ENCODE assay signal across 21 cellular contexts in the genomic region with DNA sequence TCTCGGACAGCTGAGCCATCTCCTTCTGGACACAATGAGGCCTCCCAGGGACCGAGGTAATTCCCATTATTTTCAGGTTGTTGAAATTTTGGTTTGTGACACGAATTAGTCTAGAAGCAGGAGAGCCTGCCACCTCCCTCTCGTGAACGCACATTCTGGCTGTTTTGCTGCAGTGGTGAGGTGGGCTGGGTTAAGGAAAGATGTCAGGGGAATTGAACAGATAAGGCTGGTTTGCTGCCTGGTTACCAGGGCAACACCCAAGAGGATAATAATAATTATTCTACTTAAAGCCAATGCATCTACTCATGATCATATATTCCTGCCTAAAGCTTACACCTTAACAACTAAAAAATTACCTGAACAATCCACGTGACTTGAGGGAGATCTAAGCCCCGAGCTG. TPM values are rescaled to one million over a fixed set of nuclear protein-coding genes. Genes with fewer than 3 reads are reported as not detected.
"Had no signal": no experiment of that assay in that cellular context is flagged by ENCODE, and none has a peak within 500 bp of the region (broad histone marks: within the 10 kb centered on the region; RNA-seq: fewer than 3 reads in every experiment).

No MANE protein-coding gene starts in this region.

- H3K27ac Mint-ChIP-seq: activated B cell treated with CpG ODN at 0.5 μM for 24 hours; activated CD4-positive, alpha-beta T cell treated with anti-CD3 and anti-CD28 coated beads, Interleukin-2, amount 10 ng/mL, durations not matched to agents 7 days and 5 days; activated T-helper 1 cell treated with anti-CD3 and anti-CD28 coated beads, Interleukin-12 subunit alpha, Interleukin-12 subunit beta, Interleukin-2, Interleukin-4 antibody, amounts not matched to agents 30 ng/mL and 10 ng/mL and 1 ng/mL, durations not matched to agents 14 hours and 24 hours and 36 hours; effector memory CD8-positive, alpha-beta T cell; nephron progenitor cell; T-helper 17 cell had no signal

- H3K9me3 Mint-ChIP-seq: activated B cell treated with CpG ODN at 0.5 μM for 24 hours; activated CD4-positive, alpha-beta T cell treated with anti-CD3 and anti-CD28 coated beads, Interleukin-2, amount 10 ng/mL, durations not matched to agents 7 days and 5 days; activated T-helper 1 cell treated with anti-CD3 and anti-CD28 coated beads, Interleukin-12 subunit alpha, Interleukin-12 subunit beta, Interleukin-2, Interleukin-4 antibody, amounts not matched to agents 30 ng/mL and 10 ng/mL and 1 ng/mL, durations not matched to agents 14 hours and 24 hours and 36 hours; effector memory CD8-positive, alpha-beta T cell; nephron progenitor cell had no signal

- DNase-seq: activated B cell treated with CpG ODN at 0.5 μM for 24 hours; activated CD4-positive, alpha-beta T cell treated with anti-CD3 and anti-CD28 coated beads, Interleukin-2, amount 10 ng/mL, durations not matched to agents 7 days and 5 days; anterior cingulate cortex; dermis blood vessel endothelial cell; effector memory CD8-positive, alpha-beta T cell; nephron progenitor cell; psoas muscle; right lobe of liver; stimulated activated CD4-positive, alpha-beta T cell treated with anti-CD3 and anti-CD28 coated beads, Interleukin-12 subunit alpha, Interleukin-12 subunit beta, amount 100 ng/mL, for 4 hours; stimulated activated CD4-positive, alpha-beta T cell treated with anti-CD3 and anti-CD28 coated beads, Interleukin-2, amount 100 ng/mL, for 24 hours; stomach; T-helper 17 cell; testis; upper lobe of left lung had no signal

- H3K4me3 Mint-ChIP-seq: activated B cell treated with CpG ODN at 0.5 μM for 24 hours; activated CD4-positive, alpha-beta T cell treated with anti-CD3 and anti-CD28 coated beads, Interleukin-2, amount 10 ng/mL, durations not matched to agents 7 days and 5 days; activated T-helper 1 cell treated with anti-CD3 and anti-CD28 coated beads, Interleukin-12 subunit alpha, Interleukin-12 subunit beta, Interleukin-2, Interleukin-4 antibody, amounts not matched to agents 30 ng/mL and 10 ng/mL and 1 ng/mL, durations not matched to agents 14 hours and 24 hours and 36 hours; effector memory CD8-positive, alpha-beta T cell; nephron progenitor cell; T-helper 17 cell had no signal

- H3K4me1 ChIP-seq: psoas muscle, right lobe of liver, testis, upper lobe of left lung had no signal

- H3K27me3 ChIP-seq: right lobe of liver, stomach, testis, upper lobe of left lung had no signal

- H3K9me3 ChIP-seq: psoas muscle, right lobe of liver, stomach, testis, upper lobe of left lung had no signal

- H3K4me3 ChIP-seq: psoas muscle, right lobe of liver, stomach, testis, upper lobe of left lung had no signal

- H3K27me3 Mint-ChIP-seq: activated B cell treated with CpG ODN at 0.5 μM for 24 hours; activated CD4-positive, alpha-beta T cell treated with anti-CD3 and anti-CD28 coated beads, Interleukin-2, amount 10 ng/mL, durations not matched to agents 7 days and 5 days; effector memory CD8-positive, alpha-beta T cell; T-helper 17 cell had no signal

- H3K27ac ChIP-seq: psoas muscle, right lobe of liver, stomach, testis, upper lobe of left lung had no signal

- H3K4me1 Mint-ChIP-seq: activated B cell treated with CpG ODN at 0.5 μM for 24 hours; activated CD4-positive, alpha-beta T cell treated with anti-CD3 and anti-CD28 coated beads, Interleukin-2, amount 10 ng/mL, durations not matched to agents 7 days and 5 days had no signal

RNA-seq across cellular contexts. Expression of gene BARHL1, which starts 49.3 kb away (rescaled TPM):
- total RNA-seq: activated B cell treated with CpG ODN at 0.5 μM for 24 hours; activated CD4-positive, alpha-beta T cell treated with anti-CD3 and anti-CD28 coated beads, Interleukin-2, amount 10 ng/mL, durations not matched to agents 7 days and 5 days; activated CD8-positive, alpha-beta memory T cell treated with anti-CD3 and anti-CD28 coated beads for 36 hours; activated T-helper 1 cell treated with anti-CD3 and anti-CD28 coated beads, Interleukin-12 subunit alpha, Interleukin-12 subunit beta, Interleukin-2, Interleukin-4 antibody, amounts not matched to agents 30 ng/mL and 10 ng/mL and 1 ng/mL, durations not matched to agents 14 hours and 24 hours and 36 hours; bronchial epithelial cell; dermis blood vessel endothelial cell; liver; mesenteric fat pad; omental fat pad; psoas muscle; right lobe of liver; stomach; T-helper 17 cell; upper lobe of left lung had no signal
- polyA plus RNA-seq: esophagus, liver, psoas muscle, stomach had no signal
